Comparison of ENCODE assay signal across 24 cellular contexts in genomic region chr19:12260236-12260635, GRCh38.
"Had no signal": no experiment of that assay in that cellular context is flagged by ENCODE, and none has a peak within 500 bp of the region (broad histone marks: within the 10 kb centered on the region; RNA-seq: fewer than 3 reads in every experiment).

No MANE protein-coding gene starts in this region.

- DNase-seq: central memory CD4-positive, alpha-beta T cell; dermis blood vessel endothelial cell; dorsolateral prefrontal cortex; effector CD4-positive, alpha-beta T cell; effector memory CD4-positive, alpha-beta T cell; foreskin fibroblast; foreskin melanocyte; gastrocnemius medialis; glutamatergic neuron; head of caudate nucleus; hypothalamus; immature natural killer cell; islet precursor cell; kidney; kidney glomerular epithelial cell; left colon; left ventricle myocardium inferior; lower lobe of right lung; mesenchymal stem cell; midbrain had no signal

- H3K4me2 ChIP-seq: hepatocyte had no signal

- H3K4me3 ChIP-seq: coronary artery, dorsolateral prefrontal cortex, esophagus muscularis mucosa, gastrocnemius medialis, hepatocyte, left ventricle myocardium inferior, lower lobe of right lung had no signal

- H3K36me3 ChIP-seq: esophagus muscularis mucosa, left ventricle myocardium inferior, lower lobe of right lung had no signal

- H3K4me1 ChIP-seq: esophagus muscularis mucosa, gastrocnemius medialis, left ventricle myocardium inferior, lower lobe of right lung had no signal

- H3K27me3 ChIP-seq: dorsolateral prefrontal cortex, esophagus muscularis mucosa, gastrocnemius medialis, hepatocyte had no signal

- H3K27ac ChIP-seq: coronary artery, dorsolateral prefrontal cortex, esophagus muscularis mucosa, gastrocnemius medialis, hepatocyte, left ventricle myocardium inferior, lower lobe of right lung had no signal

- ATAC-seq: gastrocnemius medialis, left colon, left lobe of liver, lower lobe of right lung had no signal
